ENCODE assay signal across 21 cellular contexts in genomic region chr3:40465111-40465407, GRCh38. TPM values are rescaled to one million over a fixed set of nuclear protein-coding genes. Genes with fewer than 3 reads are reported as not detected.
DNase-seq lines count a peak whose midpoint lies in the region; ATAC-seq, FAIRE-seq and TF ChIP-seq lines count a peak whose summit lies in the region.
"Had no signal": no experiment of that assay in that cellular context is flagged by ENCODE, and none has a peak within 500 bp of the region (broad histone marks: within the 10 kb centered on the region; RNA-seq: fewer than 3 reads in every experiment).

No MANE protein-coding gene starts in this region.

- 69 to 71% (median 70%) methylated on average over 4 of the region's 4 CpGs for WGBS in ovary, 3 donors

- CTCF ChIA-PET in CD4-positive, alpha-beta T cell (lab: Charles Lee) = interaction anchor here (1.6 kb wide), 1 partner anchor 11 kb away, joined by 4 read pairs; no protein-coding TSS in a partner anchor
- CTCF ChIA-PET in naive thymus-derived CD4-positive, alpha-beta T cell (lab: Charles Lee) = no interaction called here
- CTCF ChIA-PET in GM10248 (lab: Yijun Ruan, JAX) = interaction anchor here (1.1 to 1.2 kb wide), 2 partner anchors 10 to 40 kb away, joined by 3 read pairs; partner anchors contain the start of gene ZNF620

- POLR2A ChIA-PET in CD4-positive, alpha-beta T cell (lab: Charles Lee) = interaction anchor here (0.9 to 2.7 kb wide), 5 partner anchors 8 to 41 kb away, joined by 3 to 16 read pairs (median 5); partner anchors contain the start of genes RPL14, ZNF619 and ZNF620
- POLR2A ChIA-PET in naive thymus-derived CD4-positive, alpha-beta T cell (lab: Charles Lee) = interaction anchor here (0.7 to 2.3 kb wide), 6 partner anchors 8 to 153 kb away, joined by 3 to 11 read pairs (median 4); partner anchors contain the start of gene ZNF619
- POLR2A ChIA-PET in GM10248 (lab: Yijun Ruan, JAX) = no interaction called here

- H3K36me3 ChIP-seq in naive thymus-derived CD4-positive, alpha-beta T cell (ENCODE audit: control insufficient read depth in 2 of 3, insufficient read depth in 3 of 3, low read length in 3 of 3) = peaks cover 0 to 34% (median 4%) of the 10 kb centered on the region in 3 experiments
- H3K36me3 ChIP-seq in ovary = no peaks in the 10 kb centered on the region

- H3K4me1 ChIP-seq in naive thymus-derived CD4-positive, alpha-beta T cell (ENCODE audit: control insufficient read depth in 2 of 2, insufficient read depth in 2 of 2, low read length in 2 of 2) = peaks cover 13 to 20% of the 10 kb centered on the region in 2 donors
- H3K4me1 ChIP-seq in ovary (ENCODE audit: insufficient read depth) = no peaks in the 10 kb centered on the region
- H3K4me1 ChIP-seq: breast epithelium, gastrocnemius medialis, pancreas, SJCRH30 had no signal

- TF ChIP-seq POLR2A in GM12891 (IDR thresholded peaks at IDR 0.05; ENCODE audit: low read depth, low read length) (peak; percentile 37; the same call in 1 of the 2 replicates), ovary (IDR thresholded peaks at IDR 0.05) (no peak)

- H3K4me1 Mint-ChIP-seq in CD4-positive, alpha-beta T cell (ENCODE audit: low read depth) = peaks cover 38% of the 10 kb centered on the region
- H3K4me1 Mint-ChIP-seq in activated naive CD8-positive, alpha-beta T cell treated with anti-CD3 and anti-CD28 coated beads for 36 hours = peaks cover 35% of the 10 kb centered on the region
- peaks cover 13 to 42% (median 34%) of the 10 kb centered on the region in 7 donors for H3K4me1 Mint-ChIP-seq in naive thymus-derived CD4-positive, alpha-beta T cell

- intact Hi-C loops in CD4-positive, alpha-beta T cell (cut with DNase I, micrococcal nuclease) = no loop called here
- intact Hi-C loops in naive thymus-derived CD4-positive, alpha-beta T cell (cut with micrococcal nuclease) = no loop called here
- intact Hi-C loops in ovary (cut with DNase I) = no loop called here

- peak overlapping the region; percentile 75 for H3K27ac Mint-ChIP-seq in CD4-positive, alpha-beta T cell
- peak overlapping the region; percentile 50 for H3K27ac Mint-ChIP-seq in activated naive CD8-positive, alpha-beta T cell treated with anti-CD3 and anti-CD28 coated beads for 36 hours
- peak overlapping the region in 8 of 9 donors; percentile 10 to 90 (median 76) for H3K27ac Mint-ChIP-seq in naive thymus-derived CD4-positive, alpha-beta T cell

- H3K4me3 ChIP-seq in naive thymus-derived CD4-positive, alpha-beta T cell (ENCODE audit: low read length) = no peak overlapping the region
- H3K4me3 ChIP-seq in ovary = no peak overlapping the region
- H3K4me3 ChIP-seq: breast epithelium, gastrocnemius medialis, pancreas, SJCRH30 had no signal

- H3K27me3 Mint-ChIP-seq in CD4-positive, alpha-beta T cell = no peaks in the 10 kb centered on the region
- H3K27me3 Mint-ChIP-seq in activated naive CD8-positive, alpha-beta T cell treated with anti-CD3 and anti-CD28 coated beads for 36 hours = no peaks in the 10 kb centered on the region
- H3K27me3 Mint-ChIP-seq in naive thymus-derived CD4-positive, alpha-beta T cell = no peaks in the 10 kb centered on the region

- no peak overlapping the region for H3K4me3 Mint-ChIP-seq in CD4-positive, alpha-beta T cell
- peak overlapping the region; percentile 7 for H3K4me3 Mint-ChIP-seq in activated naive CD8-positive, alpha-beta T cell treated with anti-CD3 and anti-CD28 coated beads for 36 hours
- H3K4me3 Mint-ChIP-seq in naive thymus-derived CD4-positive, alpha-beta T cell = peak overlapping the region in 1 of 10 donors; percentile 1

- H3K27me3 ChIP-seq in CD4-positive, alpha-beta T cell (ENCODE audit: control insufficient read depth, insufficient read depth, low read length) = no peaks in the 10 kb centered on the region
- no peaks in the 10 kb centered on the region for H3K27me3 ChIP-seq in naive thymus-derived CD4-positive, alpha-beta T cell (ENCODE audit: control insufficient read depth in 2 of 2, insufficient read depth in 2 of 2, low read length in 2 of 2)
- H3K27me3 ChIP-seq in ovary = no peaks in the 10 kb centered on the region
- H3K27me3 ChIP-seq: breast epithelium, gastrocnemius medialis, pancreas, SJCRH30 had no signal

- DNase-seq in CD4-positive, alpha-beta T cell = no peak
- no peak for DNase-seq in GM12891 (ENCODE audit: insufficient read length, low spot score)
- DNase-seq in activated naive CD8-positive, alpha-beta T cell treated with anti-CD3 and anti-CD28 coated beads for 36 hours = no peak
- DNase-seq in naive thymus-derived CD4-positive, alpha-beta T cell = no peak
- DNase-seq in ovary = no peak
- DNase-seq in GM10248 (ENCODE audit: extremely low spot score) = no peak
- no peak for DNase-seq in NCI-H446 (lab: John Stamatoyannopoulos, UW)
- DNase-seq: activated CD8-positive, alpha-beta memory T cell treated with anti-CD3 and anti-CD28 coated beads, Interleukin-2, amount 50 U/mL, for 4 hours; erythroblast; gastrocnemius medialis; GDM1; NCI-H1105 treated with DMSO at 0.1 percent for 48 hours; NCI-H748 treated with DMSO at 0.1 percent for 48 hours; pancreas; PC-3; SJCRH30; stimulated activated CD4-positive, alpha-beta T cell treated with anti-CD3 and anti-CD28 coated beads, Interleukin-2, amount 100 ng/mL, for 24 hours had no signal

- no peak for TF ChIP-seq EP300 in ovary (IDR thresholded peaks at IDR 0.05)

- ATAC-seq in CD4-positive, alpha-beta T cell (ENCODE audit: poor library complexity) = no peak
- no peak for ATAC-seq in naive thymus-derived CD4-positive, alpha-beta T cell
- ATAC-seq: activated CD4-positive, CD25-positive, alpha-beta regulatory T cell treated with anti-CD3 and anti-CD28 coated beads, Interleukin-2, amount 50 U/mL, for 24 hours; gastrocnemius medialis; left lobe of liver; pancreas had no signal

- no peaks in the 10 kb centered on the region for H3K9me3 Mint-ChIP-seq in CD4-positive, alpha-beta T cell
- H3K9me3 Mint-ChIP-seq in activated naive CD8-positive, alpha-beta T cell treated with anti-CD3 and anti-CD28 coated beads for 36 hours = no peaks in the 10 kb centered on the region
- peaks cover 0 to 2% (median 0%) of the 10 kb centered on the region in 11 donors for H3K9me3 Mint-ChIP-seq in naive thymus-derived CD4-positive, alpha-beta T cell

- no peak overlapping the region for H3K27ac ChIP-seq in CD4-positive, alpha-beta T cell (ENCODE audit: low read depth, low read length)
- no peak overlapping the region for H3K27ac ChIP-seq in naive thymus-derived CD4-positive, alpha-beta T cell (ENCODE audit: low read depth, low read length)
- no peak overlapping the region for H3K27ac ChIP-seq in ovary
- H3K27ac ChIP-seq: breast epithelium, gastrocnemius medialis, pancreas, SJCRH30 had no signal

- FAIRE-seq in GM12891 (lab: Jason Lieb, UNC) = no peak
- FAIRE-seq: HTR-8/SVneo, pancreas had no signal

- peaks cover 66% of the 10 kb centered on the region for H3K36me3 Mint-ChIP-seq in CD4-positive, alpha-beta T cell (ENCODE audit: low read depth)
- H3K36me3 Mint-ChIP-seq in activated naive CD8-positive, alpha-beta T cell treated with anti-CD3 and anti-CD28 coated beads for 36 hours = peaks cover 47% of the 10 kb centered on the region
- peaks cover 16 to 64% (median 40%) of the 10 kb centered on the region in 5 donors for H3K36me3 Mint-ChIP-seq in naive thymus-derived CD4-positive, alpha-beta T cell

- H3K9me3 ChIP-seq in CD4-positive, alpha-beta T cell (ENCODE audit: control insufficient read depth, low read length) = no peaks in the 10 kb centered on the region
- no peaks in the 10 kb centered on the region for H3K9me3 ChIP-seq in naive thymus-derived CD4-positive, alpha-beta T cell (ENCODE audit: control insufficient read depth in 2 of 3, low read length in 3 of 3)
- no peaks in the 10 kb centered on the region for H3K9me3 ChIP-seq in ovary
- H3K9me3 ChIP-seq: breast epithelium, gastrocnemius medialis, pancreas, SJCRH30 had no signal

- no peak for TF ChIP-seq CTCF in CD4-positive, alpha-beta T cell (IDR thresholded peaks at IDR 0.05)
- TF ChIP-seq CTCF in ovary (IDR thresholded peaks at IDR 0.05) (no peak), GM10248 (IDR thresholded peaks at IDR 0.05; ENCODE audit: control extremely low read depth, extremely low read depth, low read depth, missing control alignments) (no peak)

TF ChIP-seq in GM12891, 5 proteins besides CTCF, POLR2A, EP300 and RAD21 (continues in another document):
- TF ChIP-seq POLR2AphosphoS5 (IDR thresholded peaks at IDR 0.05; ENCODE audit: low read depth, low read length) (no peak), POU2F2 (IDR thresholded peaks at IDR 0.05; ENCODE audit: low read depth, low read length) (no peak), PAX5 (IDR thresholded peaks at IDR 0.05; ENCODE audit: insufficient read depth, low read length, severe bottlenecking) (no peak)

RNA-seq across cellular contexts. Expression of gene RPL14, which starts 7.9 kb away (rescaled TPM):
- 1,000 to 10,000 TPM; 3,546 to 3,721 TPM for total RNA-seq in CD4-positive, alpha-beta T cell
- polyA plus RNA-seq in GM12891 (2012; ENCODE audit: low read depth, missing spikeins) = 2,008 TPM
- total RNA-seq in activated naive CD8-positive, alpha-beta T cell treated with anti-CD3 and anti-CD28 coated beads for 36 hours = 1,000 to 10,000 TPM; 3,153 to 3,196 TPM
- 1,000 to 10,000 TPM; 2,135 to 3,746 (median 3,320) TPM for total RNA-seq in naive thymus-derived CD4-positive, alpha-beta T cell
- 1,000 to 10,000 TPM; 1,689 to 2,002 TPM for polyA plus RNA-seq in naive thymus-derived CD4-positive, alpha-beta T cell
- 1,000 to 10,000 TPM in 5 of 7 donors, 100 to 1,000 TPM in 2; 668 to 4,413 (median 2,836) TPM for total RNA-seq in ovary
- 1,000 to 10,000 TPM; 1,943 to 2,259 TPM for polyA plus RNA-seq in ovary

RNA-seq across cellular contexts. Expression of gene ZNF619, which starts 11.9 kb away (rescaled TPM):
- total RNA-seq in CD4-positive, alpha-beta T cell = 1 to 10 TPM; 2.6 to 2.9 TPM
- 1.3 TPM for polyA plus RNA-seq in GM12891 (2012; ENCODE audit: low read depth, missing spikeins)
- 1 to 10 TPM; 6.4 to 7.4 TPM for total RNA-seq in activated naive CD8-positive, alpha-beta T cell treated with anti-CD3 and anti-CD28 coated beads for 36 hours
- total RNA-seq in naive thymus-derived CD4-positive, alpha-beta T cell = 10 to 100 TPM in 3 of 5 experiments, 1 to 10 TPM in 2; 5.0 to 13.9 (median 12.3) TPM
- 1 to 10 TPM; 2.9 to 3.2 TPM for polyA plus RNA-seq in naive thymus-derived CD4-positive, alpha-beta T cell
- 1 to 10 TPM; 2.1 to 9.3 (median 6.5) TPM for total RNA-seq in ovary
- polyA plus RNA-seq in ovary = 1 to 10 TPM; 2.3 to 9.2 TPM

RNA-seq across cellular contexts. Expression of gene ZNF620, which starts 40.8 kb away (rescaled TPM):
- total RNA-seq in CD4-positive, alpha-beta T cell = 1 to 10 TPM in 1 of 2 experiments, under 1 TPM in 1; 0.82 to 1.0 TPM
- polyA plus RNA-seq in GM12891 (2012; ENCODE audit: low read depth, missing spikeins) = 0.78 TPM
- total RNA-seq in activated naive CD8-positive, alpha-beta T cell treated with anti-CD3 and anti-CD28 coated beads for 36 hours = 10 to 100 TPM in 1 of 2 experiments, 1 to 10 TPM in 1; 8.5 to 10.1 TPM
- total RNA-seq in naive thymus-derived CD4-positive, alpha-beta T cell = 1 to 10 TPM; 1.3 to 6.4 (median 3.3) TPM
- 1 to 10 TPM; 3.6 to 3.8 TPM for polyA plus RNA-seq in naive thymus-derived CD4-positive, alpha-beta T cell
- 1 to 10 TPM; 1.4 to 4.2 (median 3.8) TPM for total RNA-seq in ovary
- 1 to 10 TPM; 2.0 to 3.1 TPM for polyA plus RNA-seq in ovary

RNA-seq across cellular contexts. Expression of gene ZNF621, which starts 59.7 kb away (rescaled TPM):
- 1 to 10 TPM; 8.6 to 8.8 TPM for total RNA-seq in CD4-positive, alpha-beta T cell
- polyA plus RNA-seq in GM12891 (2012; ENCODE audit: low read depth, missing spikeins) = 6.3 TPM
- 10 to 100 TPM; 18.3 to 19.6 TPM for total RNA-seq in activated naive CD8-positive, alpha-beta T cell treated with anti-CD3 and anti-CD28 coated beads for 36 hours
- 10 to 100 TPM; 14.6 to 26.9 (median 21.9) TPM for total RNA-seq in naive thymus-derived CD4-positive, alpha-beta T cell
- polyA plus RNA-seq in naive thymus-derived CD4-positive, alpha-beta T cell = 1 to 10 TPM; 2.8 to 4.6 TPM
- 10 to 100 TPM in 5 of 7 donors, 1 to 10 TPM in 2; 8.0 to 28.5 (median 17.6) TPM for total RNA-seq in ovary
- 10 to 100 TPM; 12.2 to 23.8 TPM for polyA plus RNA-seq in ovary
